In the genomic region with DNA sequence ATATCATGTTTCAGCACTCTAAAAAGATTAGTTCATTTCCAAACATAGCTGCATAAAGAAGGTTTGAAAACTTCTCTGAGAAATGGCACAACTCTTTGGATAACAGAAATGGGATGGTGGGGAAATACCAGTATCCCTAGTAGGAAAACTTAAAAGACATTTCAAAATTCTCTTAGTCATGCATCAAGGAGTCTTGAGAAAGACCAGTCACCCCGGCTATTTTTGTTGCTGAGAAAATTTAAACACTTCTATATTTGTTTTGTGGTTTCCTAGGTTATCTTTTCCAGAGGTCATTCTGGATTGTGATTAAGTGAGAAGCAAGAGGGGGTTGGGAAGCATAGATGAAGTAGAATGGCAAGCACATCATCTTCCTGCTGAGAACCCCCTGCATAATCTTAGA, we compare ENCODE assay signal across 1 cellular context.
A peak's percentile ranks its signal among the peaks of the same experiment; 100 is the strongest.
TF ChIP-seq lines count a peak whose summit lies in the region.

No MANE protein-coding gene starts in this region.

TF ChIP-seq in A549, 52 proteins besides CTCF, POLR2A, EP300 and RAD21 (continued from another document):
- TF ChIP-seq, protein P1, sequence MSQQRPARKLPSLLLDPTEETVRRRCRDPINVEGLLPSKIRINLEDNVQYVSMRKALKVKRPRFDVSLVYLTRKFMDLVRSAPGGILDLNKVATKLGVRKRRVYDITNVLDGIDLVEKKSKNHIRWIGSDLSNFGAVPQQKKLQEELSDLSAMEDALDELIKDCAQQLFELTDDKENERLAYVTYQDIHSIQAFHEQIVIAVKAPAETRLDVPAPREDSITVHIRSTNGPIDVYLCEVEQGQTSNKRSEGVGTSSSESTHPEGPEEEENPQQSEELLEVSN (IDR thresholded peaks at IDR 0.05; ENCODE audit: borderline replicate concordance, low read depth) = no peak
- no peak for TF ChIP-seq SREBF2 (IDR thresholded peaks at IDR 0.05)
- no peak for TF ChIP-seq HDAC2 (IDR thresholded peaks at IDR 0.05)
- TF ChIP-seq EHF (CRISPR knock-in tag; IDR thresholded peaks at IDR 0.05) = no peak
- TF ChIP-seq, protein P2, sequence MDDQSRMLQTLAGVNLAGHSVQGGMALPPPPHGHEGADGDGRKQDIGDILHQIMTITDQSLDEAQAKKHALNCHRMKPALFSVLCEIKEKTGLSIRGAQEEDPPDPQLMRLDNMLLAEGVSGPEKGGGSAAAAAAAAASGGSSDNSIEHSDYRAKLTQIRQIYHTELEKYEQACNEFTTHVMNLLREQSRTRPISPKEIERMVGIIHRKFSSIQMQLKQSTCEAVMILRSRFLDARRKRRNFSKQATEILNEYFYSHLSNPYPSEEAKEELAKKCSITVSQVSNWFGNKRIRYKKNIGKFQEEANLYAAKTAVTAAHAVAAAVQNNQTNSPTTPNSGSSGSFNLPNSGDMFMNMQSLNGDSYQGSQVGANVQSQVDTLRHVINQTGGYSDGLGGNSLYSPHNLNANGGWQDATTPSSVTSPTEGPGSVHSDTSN (IDR thresholded peaks at IDR 0.05) = no peak
- TF ChIP-seq HOXB13 (CRISPR knock-in tag; IDR thresholded peaks at IDR 0.05; ENCODE audit: low read depth) = no peak
- no peak for TF ChIP-seq EHMT2 (IDR thresholded peaks at IDR 0.05; ENCODE audit: low read depth)
- TF ChIP-seq KDM1A (IDR thresholded peaks at IDR 0.05; ENCODE audit: low read depth) = no peak
- no peak for TF ChIP-seq PHF8 (IDR thresholded peaks at IDR 0.05; ENCODE audit: borderline replicate concordance, low read depth)
- TF ChIP-seq ZC3H11A (IDR thresholded peaks at IDR 0.05) = no peak
- TF ChIP-seq HOXA7 (CRISPR knock-in tag; IDR thresholded peaks at IDR 0.05) = no peak
- TF ChIP-seq JUN (IDR thresholded peaks at IDR 0.05) = peak; percentile 74 to 80; a peak in 3 of 5 replicates
- peak; percentile 84 to 88 for TF ChIP-seq CEBPB (IDR thresholded peaks at IDR 0.05)
- peak; percentile 90 for TF ChIP-seq JUNB (IDR thresholded peaks at IDR 0.05)
- no peak for TF ChIP-seq ZNF302 (CRISPR knock-in tag; IDR thresholded peaks at IDR 0.05)
- no peak for TF ChIP-seq POLR2AphosphoS2 (conservative IDR thresholded peaks at IDR 0.05; ENCODE audit: low read length)
- TF ChIP-seq KDM5A (IDR thresholded peaks at IDR 0.05) = no peak
- TF ChIP-seq MAZ (IDR thresholded peaks at IDR 0.05; ENCODE audit: borderline replicate concordance, low read depth, low read length) = no peak
- TF ChIP-seq, protein P3, sequence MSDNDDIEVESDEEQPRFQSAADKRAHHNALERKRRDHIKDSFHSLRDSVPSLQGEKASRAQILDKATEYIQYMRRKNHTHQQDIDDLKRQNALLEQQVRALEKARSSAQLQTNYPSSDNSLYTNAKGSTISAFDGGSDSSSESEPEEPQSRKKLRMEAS (IDR thresholded peaks at IDR 0.05) = peak; percentile 33; the same call in 1 of the 2 replicates
- peak; percentile 46; the same call in 1 of the 3 replicates for TF ChIP-seq SMC3 (IDR thresholded peaks at IDR 0.05)
- no peak for TF ChIP-seq TFCP2L1 (CRISPR knock-in tag; IDR thresholded peaks at IDR 0.05)
- TF ChIP-seq ZFP36 (IDR thresholded peaks at IDR 0.05; ENCODE audit: borderline replicate concordance, partially characterized antibody) = no peak
- no peak for TF ChIP-seq CBX8 (IDR thresholded peaks at IDR 0.05)
- no peak for TF ChIP-seq HOXB5 (CRISPR knock-in tag; IDR thresholded peaks at IDR 0.05)
- TF ChIP-seq RFX5 (IDR thresholded peaks at IDR 0.05) = no peak
- TF ChIP-seq FOSL2 (IDR thresholded peaks at IDR 0.05) = peak; percentile 69; the same call in 1 of the 2 replicates
- TF ChIP-seq FOSL2 (CRISPR knock-in tag; IDR thresholded peaks at IDR 0.05) = peak; percentile 87
- TF ChIP-seq RCOR1 (IDR thresholded peaks at IDR 0.05; ENCODE audit: low read depth, low read length) = no peak
- peak; percentile 67; the same call in 1 of the 2 replicates for TF ChIP-seq GATA3 (IDR thresholded peaks at IDR 0.05; ENCODE audit: borderline replicate concordance)
